ENCODE assay signal across 1 cellular context in the genomic region with DNA sequence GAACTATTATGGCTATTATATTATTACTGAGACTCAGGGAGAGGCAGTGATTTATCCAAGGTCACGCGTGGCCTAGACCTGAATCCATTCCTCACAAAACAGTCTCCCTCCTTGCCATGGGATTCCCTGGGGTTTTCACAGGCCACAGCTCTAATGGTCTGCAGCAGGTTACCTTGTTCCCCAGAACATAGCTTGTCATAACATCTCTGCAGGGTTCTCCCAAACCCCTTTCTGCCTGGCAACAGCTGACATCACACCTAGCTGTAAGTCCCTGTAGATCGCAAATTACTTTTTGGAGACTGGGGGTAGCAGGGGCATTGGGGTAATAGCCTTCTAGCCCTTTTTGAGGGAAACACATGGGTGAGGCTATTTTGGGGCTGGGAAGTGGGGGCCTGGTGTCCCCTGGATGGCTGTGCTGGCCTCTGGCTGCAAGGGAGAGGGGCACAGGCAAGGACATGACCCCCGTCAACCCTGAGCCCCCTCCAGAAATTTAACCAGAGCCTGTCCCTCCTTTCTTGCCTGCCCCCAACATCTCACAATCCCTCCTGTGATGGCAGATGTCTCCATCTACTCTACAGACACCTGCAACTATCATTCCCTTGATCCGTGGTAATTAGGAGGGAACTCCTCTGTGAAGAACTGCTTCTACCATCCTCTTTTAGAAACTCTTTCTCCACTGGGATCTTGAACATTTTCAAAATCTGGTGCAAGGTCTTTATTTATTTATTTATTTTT.
TF ChIP-seq lines count a peak whose summit lies in the region.

No MANE protein-coding gene starts in this region.

TF ChIP-seq in GM12878, 131 proteins besides CTCF, POLR2A, EP300 and RAD21 (continues in another document):
- peak; percentile 65; the same call in 1 of the 2 replicates for TF ChIP-seq PAX5 (IDR thresholded peaks at IDR 0.05; ENCODE audit: borderline replicate concordance, low read depth, low read length)
- peak; percentile 44 to 48; a peak in 2 of 4 replicates for TF ChIP-seq BHLHE40 (IDR thresholded peaks at IDR 0.05; ENCODE audit: borderline replicate concordance in 1 of 2, low read depth in 2 of 2, low read length in 1 of 2)
- TF ChIP-seq ZNF217 (IDR thresholded peaks at IDR 0.05), result no peak
- TF ChIP-seq SMAD5 (IDR thresholded peaks at IDR 0.05; ENCODE audit: low read depth), result peak; percentile 98
- TF ChIP-seq BRCA1 (IDR thresholded peaks at IDR 0.05; ENCODE audit: low read depth, low read length), result no peak
- TF ChIP-seq YY1 (IDR thresholded peaks at IDR 0.05; ENCODE audit: low read depth, low read length), result no peak
- 0 out of 2 replicates have a peak, but pooled peaks have one; percentile 6 for TF ChIP-seq BCL11A (IDR thresholded peaks at IDR 0.05; ENCODE audit: low read depth, low read length)
- TF ChIP-seq CEBPB (IDR thresholded peaks at IDR 0.05; ENCODE audit: borderline replicate concordance in 1 of 2, low read depth in 2 of 2, low read length in 2 of 2), result peak in 1 of 2 experiments; percentile 46; a peak in 1 of 4 replicates
- TF ChIP-seq USF1 (IDR thresholded peaks at IDR 0.05; ENCODE audit: borderline replicate concordance, extremely low read length, insufficient read depth, low read depth, low read length), result no peak
- no peak for TF ChIP-seq ZNF592 (IDR thresholded peaks at IDR 0.05)
- TF ChIP-seq YBX1 (IDR thresholded peaks at IDR 0.05), result no peak
- TF ChIP-seq, protein P1, sequence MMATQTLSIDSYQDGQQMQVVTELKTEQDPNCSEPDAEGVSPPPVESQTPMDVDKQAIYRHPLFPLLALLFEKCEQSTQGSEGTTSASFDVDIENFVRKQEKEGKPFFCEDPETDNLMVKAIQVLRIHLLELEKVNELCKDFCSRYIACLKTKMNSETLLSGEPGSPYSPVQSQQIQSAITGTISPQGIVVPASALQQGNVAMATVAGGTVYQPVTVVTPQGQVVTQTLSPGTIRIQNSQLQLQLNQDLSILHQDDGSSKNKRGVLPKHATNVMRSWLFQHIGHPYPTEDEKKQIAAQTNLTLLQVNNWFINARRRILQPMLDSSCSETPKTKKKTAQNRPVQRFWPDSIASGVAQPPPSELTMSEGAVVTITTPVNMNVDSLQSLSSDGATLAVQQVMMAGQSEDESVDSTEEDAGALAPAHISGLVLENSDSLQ (IDR thresholded peaks at IDR 0.05), result no peak
- TF ChIP-seq PBX3 (IDR thresholded peaks at IDR 0.05; ENCODE audit: insufficient replicate concordance, low read depth, low read length), result peak; percentile 32
- TF ChIP-seq MXI1 (IDR thresholded peaks at IDR 0.05; ENCODE audit: low read depth, low read length), result peak; percentile 88
- 0 out of 2 replicates have a peak, but pooled peaks have one; percentile 6 for TF ChIP-seq IRF4 (IDR thresholded peaks at IDR 0.05; ENCODE audit: low read depth, low read length)
- no peak; the same call in 1 of the 2 replicates for TF ChIP-seq WRNIP1 (IDR thresholded peaks at IDR 0.05; ENCODE audit: borderline replicate concordance, low read depth, low read length)
- TF ChIP-seq REST (IDR thresholded peaks at IDR 0.05; ENCODE audit: low read depth, low read length), result no peak
- peak; percentile 88 for TF ChIP-seq POLR2AphosphoS5 (IDR thresholded peaks at IDR 0.05; ENCODE audit: low read length)
- TF ChIP-seq, protein P2, sequence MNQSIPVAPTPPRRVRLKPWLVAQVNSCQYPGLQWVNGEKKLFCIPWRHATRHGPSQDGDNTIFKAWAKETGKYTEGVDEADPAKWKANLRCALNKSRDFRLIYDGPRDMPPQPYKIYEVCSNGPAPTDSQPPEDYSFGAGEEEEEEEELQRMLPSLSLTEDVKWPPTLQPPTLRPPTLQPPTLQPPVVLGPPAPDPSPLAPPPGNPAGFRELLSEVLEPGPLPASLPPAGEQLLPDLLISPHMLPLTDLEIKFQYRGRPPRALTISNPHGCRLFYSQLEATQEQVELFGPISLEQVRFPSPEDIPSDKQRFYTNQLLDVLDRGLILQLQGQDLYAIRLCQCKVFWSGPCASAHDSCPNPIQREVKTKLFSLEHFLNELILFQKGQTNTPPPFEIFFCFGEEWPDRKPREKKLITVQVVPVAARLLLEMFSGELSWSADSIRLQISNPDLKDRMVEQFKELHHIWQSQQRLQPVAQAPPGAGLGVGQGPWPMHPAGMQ (IDR thresholded peaks at IDR 0.05; ENCODE audit: borderline replicate concordance), result no peak
- TF ChIP-seq, protein P3, sequence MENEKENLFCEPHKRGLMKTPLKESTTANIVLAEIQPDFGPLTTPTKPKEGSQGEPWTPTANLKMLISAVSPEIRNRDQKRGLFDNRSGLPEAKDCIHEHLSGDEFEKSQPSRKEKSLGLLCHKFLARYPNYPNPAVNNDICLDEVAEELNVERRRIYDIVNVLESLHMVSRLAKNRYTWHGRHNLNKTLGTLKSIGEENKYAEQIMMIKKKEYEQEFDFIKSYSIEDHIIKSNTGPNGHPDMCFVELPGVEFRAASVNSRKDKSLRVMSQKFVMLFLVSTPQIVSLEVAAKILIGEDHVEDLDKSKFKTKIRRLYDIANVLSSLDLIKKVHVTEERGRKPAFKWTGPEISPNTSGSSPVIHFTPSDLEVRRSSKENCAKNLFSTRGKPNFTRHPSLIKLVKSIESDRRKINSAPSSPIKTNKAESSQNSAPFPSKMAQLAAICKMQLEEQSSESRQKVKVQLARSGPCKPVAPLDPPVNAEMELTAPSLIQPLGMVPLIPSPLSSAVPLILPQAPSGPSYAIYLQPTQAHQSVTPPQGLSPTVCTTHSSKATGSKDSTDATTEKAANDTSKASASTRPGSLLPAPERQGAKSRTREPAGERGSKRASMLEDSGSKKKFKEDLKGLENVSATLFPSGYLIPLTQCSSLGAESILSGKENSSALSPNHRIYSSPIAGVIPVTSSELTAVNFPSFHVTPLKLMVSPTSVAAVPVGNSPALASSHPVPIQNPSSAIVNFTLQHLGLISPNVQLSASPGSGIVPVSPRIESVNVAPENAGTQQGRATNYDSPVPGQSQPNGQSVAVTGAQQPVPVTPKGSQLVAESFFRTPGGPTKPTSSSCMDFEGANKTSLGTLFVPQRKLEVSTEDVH (IDR thresholded peaks at IDR 0.05; ENCODE audit: low read depth, partially characterized antibody), result no peak
- TF ChIP-seq TCF3 (IDR thresholded peaks at IDR 0.05; ENCODE audit: borderline replicate concordance, insufficient read depth, low read depth, low read length), result 0 out of 2 replicates have a peak, but pooled peaks have one; percentile 15
- TF ChIP-seq, protein P4, sequence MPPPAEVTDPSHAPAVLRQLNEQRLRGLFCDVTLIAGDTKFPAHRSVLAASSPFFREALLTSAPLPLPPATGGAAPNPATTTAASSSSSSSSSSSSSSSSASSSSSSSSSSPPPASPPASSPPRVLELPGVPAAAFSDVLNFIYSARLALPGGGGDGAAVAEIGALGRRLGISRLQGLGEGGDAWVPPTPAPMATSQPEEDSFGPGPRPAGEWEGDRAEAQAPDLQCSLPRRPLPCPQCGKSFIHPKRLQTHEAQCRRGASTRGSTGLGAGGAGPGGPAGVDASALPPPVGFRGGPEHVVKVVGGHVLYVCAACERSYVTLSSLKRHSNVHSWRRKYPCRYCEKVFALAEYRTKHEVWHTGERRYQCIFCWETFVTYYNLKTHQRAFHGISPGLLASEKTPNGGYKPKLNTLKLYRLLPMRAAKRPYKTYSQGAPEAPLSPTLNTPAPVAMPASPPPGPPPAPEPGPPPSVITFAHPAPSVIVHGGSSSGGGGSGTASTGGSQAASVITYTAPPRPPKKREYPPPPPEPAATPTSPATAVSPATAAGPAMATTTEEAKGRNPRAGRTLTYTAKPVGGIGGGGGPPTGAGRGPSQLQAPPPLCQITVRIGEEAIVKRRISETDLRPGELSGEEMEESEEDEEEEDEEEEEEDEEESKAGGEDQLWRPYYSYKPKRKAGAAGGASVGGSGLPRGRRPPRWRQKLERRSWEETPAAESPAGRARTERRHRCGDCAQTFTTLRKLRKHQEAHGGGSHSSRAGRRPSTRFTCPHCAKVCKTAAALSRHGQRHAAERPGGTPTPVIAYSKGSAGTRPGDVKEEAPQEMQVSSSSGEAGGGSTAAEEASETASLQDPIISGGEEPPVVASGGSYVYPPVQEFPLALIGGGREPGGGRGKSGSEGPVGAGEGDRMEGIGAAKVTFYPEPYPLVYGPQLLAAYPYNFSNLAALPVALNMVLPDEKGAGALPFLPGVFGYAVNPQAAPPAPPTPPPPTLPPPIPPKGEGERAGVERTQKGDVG (CRISPR knock-in tag; IDR thresholded peaks at IDR 0.05), result peak; percentile 14
- TF ChIP-seq RFX5 (IDR thresholded peaks at IDR 0.05; ENCODE audit: low read depth, low read length), result peak; percentile 99
- no peak for TF ChIP-seq EGR1 (IDR thresholded peaks at IDR 0.05; ENCODE audit: borderline replicate concordance in 1 of 2, low read depth in 2 of 2, low read length in 2 of 2)
- no peak for TF ChIP-seq BCL3 (IDR thresholded peaks at IDR 0.05; ENCODE audit: borderline replicate concordance, insufficient read depth, low read depth, low read length, poor library complexity, severe bottlenecking)
- TF ChIP-seq TAF1 (IDR thresholded peaks at IDR 0.05; ENCODE audit: borderline replicate concordance, low read depth, low read length), result peak; percentile 39; the same call in 1 of the 2 replicates
- no peak for TF ChIP-seq STAT1 (conservative IDR thresholded peaks at IDR 0.05)
